ENCODE assay signal across 13 cellular contexts in genomic region chr3:188627652-188628051, GRCh38.
DNase-seq lines count a peak whose midpoint lies in the region; ATAC-seq and TF ChIP-seq lines count a peak whose summit lies in the region.
"Had no signal": no experiment of that assay in that cellular context is flagged by ENCODE, and none has a peak within 500 bp of the region (broad histone marks: within the 10 kb centered on the region; RNA-seq: fewer than 3 reads in every experiment).

No MANE protein-coding gene starts in this region.

- no peak overlapping the region for H3K27ac ChIP-seq in endodermal cell (ENCODE audit: low read depth, low read length)
- H3K27ac ChIP-seq: WERI-Rb-1 had no signal

- H3K4me3 ChIP-seq in endodermal cell (ENCODE audit: low read length): no peak overlapping the region

- H3K27me3 Mint-ChIP-seq in endodermal cell (ENCODE audit: insufficient read depth): no peaks in the 10 kb centered on the region
- H3K27me3 Mint-ChIP-seq: progenitor cell of endocrine pancreas had no signal

- H3K9me3 Mint-ChIP-seq in endodermal cell: peaks cover 1% of the 10 kb centered on the region

- no peaks in the 10 kb centered on the region for H3K36me3 ChIP-seq in endodermal cell (ENCODE audit: control insufficient read depth, insufficient read depth, low read length)
- H3K36me3 ChIP-seq: WERI-Rb-1 had no signal

- H3K4me3 Mint-ChIP-seq in endodermal cell: no peak overlapping the region

- H3K27me3 ChIP-seq in endodermal cell (ENCODE audit: control insufficient read depth, insufficient read depth, low read length, poor library complexity, severe bottlenecking): no peaks in the 10 kb centered on the region

- DNase-seq in Caki2 (ENCODE audit: low read depth) (peak; percentile 50), NCI-H460 (ENCODE audit: extremely low read depth, low read depth) (peak; percentile 22), dermis blood vessel endothelial cell (peak; percentile 10), non-pigmented ciliary epithelial cell (ENCODE audit: low read depth) (peak; percentile 83), DMS79 (lab: John Stamatoyannopoulos, UW) (no peak), endodermal cell (no peak), T1000 (lab: John Stamatoyannopoulos, UW) (no peak)
- DNase-seq: Caco-2; effector memory CD4-positive, alpha-beta T cell; NCI-H2029 treated with DMSO at 0.1 percent for 48 hours; WERI-Rb-1 had no signal

- H3K4me1 Mint-ChIP-seq in endodermal cell: no peaks in the 10 kb centered on the region

- no peaks in the 10 kb centered on the region for H3K4me1 ChIP-seq in endodermal cell (ENCODE audit: control insufficient read depth, insufficient read depth, low read length)
- H3K4me1 ChIP-seq: Caco-2 had no signal

- in situ Hi-C loops in Caki2 (cut with HindIII; ENCODE audit: low pct_unique_long_range_greater_than_20kb, low sequenced_read_pairs): no loop called here

- no peak for ATAC-seq in HG03280 (IDR thresholded peaks at IDR 0.05; ENCODE audit: unreplicated experiment)

- H3K36me3 Mint-ChIP-seq in endodermal cell (ENCODE audit: low read depth): peaks cover 2% of the 10 kb centered on the region

- no peak overlapping the region for H3K9ac ChIP-seq in endodermal cell (ENCODE audit: extremely low read depth, low read length, poor library complexity, severe bottlenecking)

- TF ChIP-seq CTCF in endodermal cell (conservative IDR thresholded peaks at IDR 0.05): no peak

- H3K9me3 ChIP-seq in endodermal cell (ENCODE audit: control insufficient read depth, low read length): no peaks in the 10 kb centered on the region
- H3K9me3 ChIP-seq: Caco-2 had no signal

- H3K27ac Mint-ChIP-seq in endodermal cell: no peak overlapping the region
- H3K27ac Mint-ChIP-seq: progenitor cell of endocrine pancreas had no signal

Comparison
In these comparisons a context has a peak if more than half of its experiments do, and no peak if none do; other contexts are left out.
1. DNase-seq: peak in Caki2 (single experiment), NCI-H460 (single experiment), dermis blood vessel endothelial cell (single experiment) and non-pigmented ciliary epithelial cell (single experiment); none in DMS79 (single experiment), endodermal cell (single experiment) and T1000 (single experiment).